In genomic region chr22:40263191-40263590, GRCh38 we compare ENCODE assay signal across 17 cellular contexts.
DNase-seq lines count a peak whose midpoint lies in the region; ATAC-seq and TF ChIP-seq lines count a peak whose summit lies in the region.
"Had no signal": no experiment of that assay in that cellular context is flagged by ENCODE, and none has a peak within 500 bp of the region (broad histone marks: within the 10 kb centered on the region; RNA-seq: fewer than 3 reads in every experiment).

No MANE protein-coding gene starts in this region.

- DNase-seq in GF-D8 (lab: John Stamatoyannopoulos, UW) (peak; percentile 83), fibroblast of pulmonary artery (ENCODE audit: low read depth) (peak; percentile 78), midbrain (lab: John Stamatoyannopoulos, UW) (no peak), dorsolateral prefrontal cortex (no peak), anterior cingulate cortex (lab: John Stamatoyannopoulos, UW) (no peak)
- no peak for DNase-seq in T-helper 2 cell treated with Interferon-gamma antibody and Interleukin-4, amounts not matched to agents 5 μg/mL and 100 μg/mL, for 36 hours (ENCODE audit: low spot score)
- DNase-seq in naive thymus-derived CD8-positive, alpha-beta T cell: no peak
- DNase-seq: activated T-cell treated with anti-CD3 and anti-CD28 coated beads, Interleukin-2, amount 50 U/mL, for 4 hours; caudate nucleus; DMS153; esophagus squamous epithelium; NCI-H2029 treated with DMSO at 0.1 percent for 48 hours; substantia nigra; T-helper 9 cell had no signal

- intact Hi-C loops in dorsolateral prefrontal cortex (cut with DNase I): no loop called here

- no peak for TF ChIP-seq CTCF in fibroblast of pulmonary artery (IDR thresholded peaks at IDR 0.05; ENCODE audit: low read length, missing control alignments)
- no peak for TF ChIP-seq CTCF in dorsolateral prefrontal cortex (IDR thresholded peaks at IDR 0.05 in 54 of 56, conservative IDR thresholded peaks at IDR 0.05 in 2 of 56; ENCODE audit: low read depth in 1 of 56, partially characterized antibody in 56 of 56)

- peak overlapping the region in 2 of 59 donors; percentile 13 for H3K27ac ChIP-seq in dorsolateral prefrontal cortex
- H3K27ac ChIP-seq: parathyroid adenoma had no signal

- POLR2A ChIA-PET in naive thymus-derived CD8-positive, alpha-beta T cell (lab: Charles Lee): interaction anchor here (0.5 to 1.2 kb wide), 5 partner anchors 14 to 270 kb away, joined by 3 to 5 read pairs (median 3); partner anchors contain the start of gene SGSM3

- no peaks in the 10 kb centered on the region for H3K27me3 ChIP-seq in dorsolateral prefrontal cortex
- H3K27me3 ChIP-seq: esophagus squamous epithelium had no signal

- H3K4me3 Mint-ChIP-seq in T-helper 2 cell treated with Interferon-gamma antibody and Interleukin-4, amounts not matched to agents 5 μg/mL and 100 μg/mL, for 36 hours: peak overlapping the region; percentile 16
- H3K4me3 Mint-ChIP-seq in naive thymus-derived CD8-positive, alpha-beta T cell: no peak overlapping the region
- H3K4me3 Mint-ChIP-seq: activated T-cell treated with anti-CD3 and anti-CD28 coated beads, Interleukin-2, amount 50 U/mL, for 4 hours had no signal

- peak overlapping the region; percentile 53 for H3K27ac Mint-ChIP-seq in T-helper 2 cell treated with Interferon-gamma antibody and Interleukin-4, amounts not matched to agents 5 μg/mL and 100 μg/mL, for 36 hours
- H3K27ac Mint-ChIP-seq in naive thymus-derived CD8-positive, alpha-beta T cell: peak overlapping the region in 9 of 10 donors; percentile 22 to 92 (median 74)

- peaks cover 68% of the 10 kb centered on the region for H3K36me3 Mint-ChIP-seq in T-helper 2 cell treated with Interferon-gamma antibody and Interleukin-4, amounts not matched to agents 5 μg/mL and 100 μg/mL, for 36 hours (ENCODE audit: low read depth)
- peaks cover 13 to 82% (median 45%) of the 10 kb centered on the region in 3 donors for H3K36me3 Mint-ChIP-seq in naive thymus-derived CD8-positive, alpha-beta T cell

- peaks cover 41% of the 10 kb centered on the region for H3K4me1 Mint-ChIP-seq in T-helper 2 cell treated with Interferon-gamma antibody and Interleukin-4, amounts not matched to agents 5 μg/mL and 100 μg/mL, for 36 hours (ENCODE audit: low read depth)
- peaks cover 40 to 67% (median 57%) of the 10 kb centered on the region in 4 donors for H3K4me1 Mint-ChIP-seq in naive thymus-derived CD8-positive, alpha-beta T cell

- no peaks in the 10 kb centered on the region for H3K9me3 Mint-ChIP-seq in T-helper 2 cell treated with Interferon-gamma antibody and Interleukin-4, amounts not matched to agents 5 μg/mL and 100 μg/mL, for 36 hours
- peaks cover 0 to 8% (median 0%) of the 10 kb centered on the region in 9 donors for H3K9me3 Mint-ChIP-seq in naive thymus-derived CD8-positive, alpha-beta T cell
- H3K9me3 Mint-ChIP-seq: activated T-cell treated with anti-CD3 and anti-CD28 coated beads, Interleukin-2, amount 50 U/mL, for 4 hours had no signal

- H3K27me3 Mint-ChIP-seq in T-helper 2 cell treated with Interferon-gamma antibody and Interleukin-4, amounts not matched to agents 5 μg/mL and 100 μg/mL, for 36 hours (ENCODE audit: low read depth): no peaks in the 10 kb centered on the region
- no peaks in the 10 kb centered on the region for H3K27me3 Mint-ChIP-seq in naive thymus-derived CD8-positive, alpha-beta T cell

- H3K4me3 ChIP-seq in fibroblast of pulmonary artery (replicated peaks; ENCODE audit: low read depth, low read length): no peak overlapping the region
- H3K4me3 ChIP-seq in dorsolateral prefrontal cortex: no peak overlapping the region
- H3K4me3 ChIP-seq: esophagus squamous epithelium, GM12878 had no signal

- peak in 1 of 2 donors; percentile 25 for ATAC-seq in naive thymus-derived CD8-positive, alpha-beta T cell
- ATAC-seq in HG03097 (IDR thresholded peaks at IDR 0.05; ENCODE audit: low FRiP score, unreplicated experiment): no peak
- ATAC-seq: activated T-cell treated with anti-CD3 and anti-CD28 coated beads, Interleukin-2, amount 50 U/mL, for 4 hours; GM12878 had no signal

Comparison
In these comparisons a context has a peak if more than half of its experiments do, and no peak if none do; other contexts are left out.
1. DNase-seq: peak in GF-D8 (single experiment) and fibroblast of pulmonary artery (single experiment); none in T-helper 2 cell treated with Interferon-gamma antibody and Interleukin-4, amounts not matched to agents 5 μg/mL and 100 μg/mL, for 36 hours (single experiment), naive thymus-derived CD8-positive, alpha-beta T cell (0 of 10), midbrain (single experiment), dorsolateral prefrontal cortex (0 of 10) and anterior cingulate cortex (0 of 58).